In genomic region chr5:41334221-41334620, GRCh38 we compare ENCODE assay signal across 16 cellular contexts.
DNase-seq lines count a peak whose midpoint lies in the region; ATAC-seq and TF ChIP-seq lines count a peak whose summit lies in the region.
"Had no signal": no experiment of that assay in that cellular context is flagged by ENCODE, and none has a peak within 500 bp of the region (broad histone marks: within the 10 kb centered on the region; RNA-seq: fewer than 3 reads in every experiment).

No MANE protein-coding gene starts in this region.

- WGBS in mesendoderm (ENCODE audit: extremely low coverage, insufficient coverage, low lambda C conversion rate), result no CpG with 5 or more reads among the region's 1 CpG
- WGBS in thyroid gland, 2 donors, result 25% methylated on average over 1 of the region's 1 CpG

- H3K9me3 Mint-ChIP-seq in WTC11, result no peaks in the 10 kb centered on the region

- no peak overlapping the region for H3K56ac ChIP-seq in mesendoderm (ENCODE audit: low read length)

- no peak overlapping the region for H3K4ac ChIP-seq in mesendoderm (ENCODE audit: low read depth, low read length)

- TF ChIP-seq CTCF in WTC11 (IDR thresholded peaks at IDR 0.05), result no peak
- TF ChIP-seq CTCF in thyroid gland (IDR thresholded peaks at IDR 0.05), result no peak

- H3K4me3 Mint-ChIP-seq in WTC11, result no peak overlapping the region
- H3K4me3 Mint-ChIP-seq: activated naive CD8-positive, alpha-beta T cell treated with anti-CD3 and anti-CD28 coated beads, Interleukin-2, amount 50 U/mL, for 24 hours; T-helper 1 cell treated with Interleukin-12 subunit alpha and Interleukin-12 subunit beta and Interleukin-4 antibody, amounts not matched to agents 30 μg/mL and 1 μg/mL, for 36 hours had no signal

- H3K9me3 ChIP-seq in thyroid gland, result no peaks in the 10 kb centered on the region
- H3K9me3 ChIP-seq: gastroesophageal sphincter had no signal

- no peaks in the 10 kb centered on the region for H3K36me3 ChIP-seq in mesendoderm (ENCODE audit: control insufficient read depth, insufficient read depth, low read length)
- no peaks in the 10 kb centered on the region for H3K36me3 ChIP-seq in thyroid gland
- H3K36me3 ChIP-seq: gastroesophageal sphincter had no signal

- H3K9ac ChIP-seq in mesendoderm (ENCODE audit: low read length), result no peak overlapping the region

- no peak overlapping the region for H3K23ac ChIP-seq in mesendoderm (ENCODE audit: low read length)

- ATAC-seq in WTC11, result no peak
- ATAC-seq in HG02610 (IDR thresholded peaks at IDR 0.05; ENCODE audit: unreplicated experiment), result no peak
- ATAC-seq: activated naive CD8-positive, alpha-beta T cell treated with anti-CD3 and anti-CD28 coated beads, Interleukin-2, amount 50 U/mL, for 24 hours; gastroesophageal sphincter; K562 had no signal

- CTCF ChIA-PET in WTC11 (lab: Charles Lee), result interaction anchor here (0.6 to 1.7 kb wide), 2 partner anchors 190 to 430 kb away, joined by 3 to 4 read pairs; no protein-coding TSS in a partner anchor

- no peak overlapping the region for H2BK15ac ChIP-seq in mesendoderm (replicated peaks; ENCODE audit: low read depth)

- no peak overlapping the region for H3K4me2 ChIP-seq in mesendoderm (ENCODE audit: low read length)

- H2BK120ac ChIP-seq in mesendoderm (ENCODE audit: low read depth, low read length), result no peak overlapping the region

- H3K27me3 Mint-ChIP-seq in WTC11 (ENCODE audit: low read depth), result no peaks in the 10 kb centered on the region
- H3K27me3 Mint-ChIP-seq: activated naive CD8-positive, alpha-beta T cell treated with anti-CD3 and anti-CD28 coated beads, Interleukin-2, amount 50 U/mL, for 24 hours had no signal

- 0 out of 2 replicates have a peak overlapping the region, but pooled peaks have one; percentile 32 for H3K27ac Mint-ChIP-seq in WTC11
- H3K27ac Mint-ChIP-seq: activated naive CD8-positive, alpha-beta T cell treated with anti-CD3 and anti-CD28 coated beads, Interleukin-2, amount 50 U/mL, for 24 hours; T-helper 1 cell treated with Interleukin-12 subunit alpha and Interleukin-12 subunit beta and Interleukin-4 antibody, amounts not matched to agents 30 μg/mL and 1 μg/mL, for 36 hours had no signal

- no peaks in the 10 kb centered on the region for H3K36me3 Mint-ChIP-seq in WTC11

- H3K4me1 Mint-ChIP-seq in WTC11, result peaks cover 18% of the 10 kb centered on the region
- H3K4me1 Mint-ChIP-seq: activated naive CD8-positive, alpha-beta T cell treated with anti-CD3 and anti-CD28 coated beads, Interleukin-2, amount 50 U/mL, for 24 hours had no signal

- H2BK5ac ChIP-seq in mesendoderm (ENCODE audit: low read length), result no peak overlapping the region

- POLR2A ChIA-PET in WTC11 (lab: Charles Lee), result no interaction called here

- H3K4me1 ChIP-seq in mesendoderm (ENCODE audit: control insufficient read depth, low read depth, low read length), result no peaks in the 10 kb centered on the region
- H3K4me1 ChIP-seq in thyroid gland, result no peaks in the 10 kb centered on the region
- H3K4me1 ChIP-seq: gastroesophageal sphincter had no signal

- peak overlapping the region; percentile 39 for H3K18ac ChIP-seq in mesendoderm (ENCODE audit: low read length)

- no peak overlapping the region for H4K8ac ChIP-seq in mesendoderm (ENCODE audit: low read depth, low read length)

- peak; percentile 12 for DNase-seq in HCEC 1CT
- no peak for DNase-seq in WTC11 (ENCODE audit: low spot score)
- no peak for DNase-seq in mesendoderm
- no peak for DNase-seq in medulla oblongata (ENCODE audit: extremely low spot score)
- no peak for DNase-seq in midbrain (lab: John Stamatoyannopoulos, UW)
- DNase-seq in thyroid gland, result no peak
- DNase-seq: activated CD8-positive, alpha-beta memory T cell treated with anti-CD3 and anti-CD28 coated beads for 24 hours; activated naive CD8-positive, alpha-beta T cell treated with anti-CD3 and anti-CD28 coated beads, Interleukin-2, amount 50 U/mL, for 24 hours; NCI-H1048; NCI-H2081; SHP77 had no signal

- H3K79me1 ChIP-seq in mesendoderm (ENCODE audit: low read length), result no peaks in the 10 kb centered on the region

- intact Hi-C loops in thyroid gland (cut with DNase I), result no loop called here

- H3K27ac ChIP-seq in mesendoderm (ENCODE audit: low read depth, low read length), result no peak overlapping the region
- H3K27ac ChIP-seq in thyroid gland, result no peak overlapping the region
- H3K27ac ChIP-seq: VCaP had no signal

- no peak overlapping the region for H4K5ac ChIP-seq in mesendoderm (ENCODE audit: low read length)

- no peak for TF ChIP-seq POLR2A in thyroid gland (IDR thresholded peaks at IDR 0.05)

- no peaks in the 10 kb centered on the region for H3K79me2 ChIP-seq in mesendoderm (ENCODE audit: control insufficient read depth, insufficient read depth, low read length)

- H3K27me3 ChIP-seq in mesendoderm (ENCODE audit: insufficient read depth, low read length, poor library complexity) (no peaks in the 10 kb centered on the region), thyroid gland (no peaks in the 10 kb centered on the region)
- H3K27me3 ChIP-seq: gastroesophageal sphincter had no signal

- H3K4me3 ChIP-seq in mesendoderm (ENCODE audit: low read length), result no peak overlapping the region
- no peak overlapping the region for H3K4me3 ChIP-seq in thyroid gland (replicated peaks in 1 of 3)
- H3K4me3 ChIP-seq: gastroesophageal sphincter, K562 had no signal

- no peak overlapping the region for H2AK5ac ChIP-seq in mesendoderm (ENCODE audit: low read length)

TF ChIP-seq in WTC11, 78 proteins besides CTCF, POLR2A, EP300 and RAD21:
- TF ChIP-seq USF2 (CRISPR knock-in tag; IDR thresholded peaks at IDR 0.05), result no peak
- TF ChIP-seq ZNF138 (CRISPR knock-in tag; conservative IDR thresholded peaks at IDR 0.05), result no peak
- TF ChIP-seq ATF3 (CRISPR knock-in tag; conservative IDR thresholded peaks at IDR 0.05), result no peak
- no peak for TF ChIP-seq ZMAT4 (CRISPR knock-in tag; IDR thresholded peaks at IDR 0.05)
- TF ChIP-seq ZBTB21 (CRISPR knock-in tag; IDR thresholded peaks at IDR 0.05; ENCODE audit: borderline replicate concordance), result no peak
- no peak for TF ChIP-seq JUN (CRISPR knock-in tag; IDR thresholded peaks at IDR 0.05)
- TF ChIP-seq ETV6 (CRISPR knock-in tag; IDR thresholded peaks at IDR 0.05), result no peak
